ENCODE assay signal across 12 cellular contexts in genomic region chr14:75084513-75084912, GRCh38. TPM values are rescaled to one million over a fixed set of nuclear protein-coding genes. Genes with fewer than 3 reads are reported as not detected.
DNase-seq lines count a peak whose midpoint lies in the region; ATAC-seq and TF ChIP-seq lines count a peak whose summit lies in the region.
"Had no signal": no experiment of that assay in that cellular context is flagged by ENCODE, and none has a peak within 500 bp of the region (broad histone marks: within the 10 kb centered on the region; RNA-seq: fewer than 3 reads in every experiment).

No MANE protein-coding gene starts in this region.

- no peaks in the 10 kb centered on the region for H3K79me2 ChIP-seq in OCI-LY7 (ENCODE audit: insufficient read depth, low read depth, low read length)

- in situ Hi-C loops in gastrocnemius medialis (cut with MboI; ENCODE audit: low sequenced_read_pairs in 4 of 4): loop anchor here (10.0 to 25.0 kb wide), 2 partner anchors 147 to 170 kb away; no protein-coding TSS in a partner anchor

- TF ChIP-seq CTCF in OCI-LY7 (conservative IDR thresholded peaks at IDR 0.05; ENCODE audit: low read length) (peak; percentile 36; the same call in 1 of the 2 replicates), esophagus squamous epithelium (IDR thresholded peaks at IDR 0.05) (peak in 5 of 6 experiments; percentile 29 to 64 (median 34)), gastrocnemius medialis (IDR thresholded peaks at IDR 0.05 in 4 of 5, conservative IDR thresholded peaks at IDR 0.05 in 1 of 5) (peak in 3 of 5 experiments; percentile 11 to 31 (median 19))

- H3K9me2 ChIP-seq in OCI-LY7 (ENCODE audit: insufficient read depth, low read length): no peaks in the 10 kb centered on the region

- no peaks in the 10 kb centered on the region for H3K9me3 ChIP-seq in OCI-LY7 (ENCODE audit: low read length)
- H3K9me3 ChIP-seq in esophagus squamous epithelium: no peaks in the 10 kb centered on the region
- no peaks in the 10 kb centered on the region for H3K9me3 ChIP-seq in gastrocnemius medialis
- no peaks in the 10 kb centered on the region for H3K9me3 ChIP-seq in aorta (ENCODE audit: control insufficient read depth, low read length)

- no peak overlapping the region for H3K4me3 ChIP-seq in OCI-LY7 (ENCODE audit: low read depth, low read length, poor library complexity, severe bottlenecking)
- H3K4me3 ChIP-seq in esophagus squamous epithelium: no peak overlapping the region
- no peak overlapping the region for H3K4me3 ChIP-seq in gastrocnemius medialis
- H3K4me3 ChIP-seq in aorta (ENCODE audit: low read length in 2 of 2): no peak overlapping the region

- no peaks in the 10 kb centered on the region for H3K4me1 ChIP-seq in OCI-LY7 (ENCODE audit: insufficient read depth, low read length, poor library complexity, severe bottlenecking)
- H3K4me1 ChIP-seq in esophagus squamous epithelium: peaks cover 6 to 59% (median 13%) of the 10 kb centered on the region in 3 donors
- peaks cover 0 to 19% of the 10 kb centered on the region in 2 donors for H3K4me1 ChIP-seq in gastrocnemius medialis
- H3K4me1 ChIP-seq in aorta (ENCODE audit: control insufficient read depth in 1 of 2, insufficient read depth in 2 of 2, low read length in 2 of 2): no peaks in the 10 kb centered on the region

- no TSS peak for BruUV-seq in OCI-LY7 (replicated peaks; lab: Mats Ljungman, UMichigan)

- CTCF ChIA-PET in OCI-LY7 (lab: Charles Lee; ENCODE audit: unreplicated experiment): no interaction called here

- DNase-seq in NCI-H748 (lab: John Stamatoyannopoulos, UW; ENCODE audit: unreplicated experiment): peak; percentile 9
- no peak for DNase-seq in NCI-H748 treated with DMSO at 0.1 percent for 48 hours (lab: John Stamatoyannopoulos, UW)
- DNase-seq in OCI-LY7 (ENCODE audit: low spot score): no peak
- DNase-seq in esophagus squamous epithelium (lab: John Stamatoyannopoulos, UW): no peak
- no peak for DNase-seq in gastrocnemius medialis
- no peak for DNase-seq in NK-92 (lab: John Stamatoyannopoulos, UW; ENCODE audit: unreplicated experiment)
- no peak for DNase-seq in aorta
- DNase-seq: activated CD8-positive, alpha-beta memory T cell treated with anti-CD3 and anti-CD28 coated beads for 24 hours; natural killer cell; NCI-H510A; stimulated activated naive CD4-positive, alpha-beta T cell treated with Interleukin-2 at 50 U/mL for 16 hours had no signal

- intact Hi-C loops in OCI-LY7 (cut with micrococcal nuclease; ENCODE audit: unreplicated experiment): no loop called here
- intact Hi-C loops in esophagus squamous epithelium (cut with DNase I): loop anchor here (5.0 to 10.0 kb wide), 3 partner anchors 80 to 170 kb away; partner anchors contain the start of gene EIF2B2
- intact Hi-C loops in gastrocnemius medialis (cut with DNase I; ENCODE audit: low total_unique reads): loop anchor here (1.0 kb wide), 1 partner anchor 138 kb away; no protein-coding TSS in a partner anchor
- intact Hi-C loops in aorta (cut with DNase I): no loop called here

- H3K36me3 ChIP-seq in OCI-LY7 (ENCODE audit: insufficient read depth, low read length) (peaks cover 74% of the 10 kb centered on the region), esophagus squamous epithelium (peaks cover 3 to 76% (median 45%) of the 10 kb centered on the region in 3 donors), gastrocnemius medialis (peaks cover 0 to 53% of the 10 kb centered on the region in 2 donors), aorta (ENCODE audit: control insufficient read depth in 1 of 2, insufficient read depth in 2 of 2, low read length in 1 of 2) (peaks cover 0 to 7% of the 10 kb centered on the region in 2 donors)

- TF ChIP-seq POLR2A in esophagus squamous epithelium (IDR thresholded peaks at IDR 0.05) (no peak), gastrocnemius medialis (IDR thresholded peaks at IDR 0.05) (no peak)

- 30 to 48% methylated on average over 5 of the region's 5 CpGs for WGBS in esophagus squamous epithelium, 2 donors
- 40 to 42% methylated on average over 5 of the region's 5 CpGs for WGBS in aorta, 2 donors

- H4K20me1 ChIP-seq in OCI-LY7 (ENCODE audit: insufficient read depth, low read length): no peaks in the 10 kb centered on the region

- no peak overlapping the region for H3K4me2 ChIP-seq in OCI-LY7 (ENCODE audit: low read length)

- H3K27ac ChIP-seq in OCI-LY7 (ENCODE audit: low read depth, low read length, poor library complexity, severe bottlenecking): no peak overlapping the region
- peak overlapping the region in 2 of 4 donors; percentile 40 to 55 for H3K27ac ChIP-seq in esophagus squamous epithelium
- peak overlapping the region in 3 of 4 donors; percentile 20 to 44 (median 41) for H3K27ac ChIP-seq in gastrocnemius medialis
- H3K27ac ChIP-seq in aorta (ENCODE audit: low read depth in 1 of 2, low read length in 2 of 2): no peak overlapping the region

- peak in 1 of 2 donors; percentile 76 for ATAC-seq in gastrocnemius medialis
- no peak for ATAC-seq in aorta (ENCODE audit: low FRiP score)
- no peak for ATAC-seq in HG03460 (IDR thresholded peaks at IDR 0.05; ENCODE audit: unreplicated experiment)
- ATAC-seq: natural killer cell had no signal

- POLR2A ChIA-PET in OCI-LY7 (lab: Charles Lee): no interaction called here

- no peak overlapping the region for H2AFZ ChIP-seq in OCI-LY7 (ENCODE audit: low read length)

- H3K27me3 ChIP-seq in esophagus squamous epithelium: no peaks in the 10 kb centered on the region
- H3K27me3 ChIP-seq in gastrocnemius medialis: no peaks in the 10 kb centered on the region
- no peaks in the 10 kb centered on the region for H3K27me3 ChIP-seq in aorta (ENCODE audit: control insufficient read depth in 1 of 2, insufficient read depth in 2 of 2, low read length in 1 of 2)

RNA-seq across cellular contexts. Expression of gene ZC2HC1C, which starts 15.1 kb away (rescaled TPM):
- 3.2 and 3.4 TPM in 2 replicates for total RNA-seq in OCI-LY7 (2014; rRNA removed; shearing (Covaris generic))
- total RNA-seq in OCI-LY7 (2022): 1.2 and 3.7 TPM in 2 replicates
- total RNA-seq in esophagus squamous epithelium: 1 to 10 TPM in 3 of 4 donors, under 1 TPM in 1; 0.64 to 5.0 (median 2.2) TPM
- 10 to 100 TPM in 1 of 4 donors, 1 to 10 TPM in 3; 5.3 to 13.1 (median 7.3) TPM for total RNA-seq in gastrocnemius medialis
- 1 to 10 TPM; 1.8 to 2.0 TPM for total RNA-seq in aorta
- polyA plus RNA-seq in aorta: 1 to 10 TPM; 3.1 to 8.0 TPM

RNA-seq across cellular contexts. Expression of gene ACYP1, which starts 20.7 kb away (rescaled TPM):
- 97.5 and 121 TPM in 2 replicates for total RNA-seq in OCI-LY7 (2014; rRNA removed; shearing (Covaris generic))
- total RNA-seq in OCI-LY7 (2022): 65.0 and 80.9 TPM in 2 replicates
- total RNA-seq in esophagus squamous epithelium: 10 to 100 TPM; 11.0 to 28.0 (median 15.4) TPM
- 10 to 100 TPM; 12.8 to 41.2 (median 22.9) TPM for total RNA-seq in gastrocnemius medialis
- total RNA-seq in aorta: 10 to 100 TPM; 10.5 to 23.9 TPM
- 10 to 100 TPM; 11.3 to 21.6 TPM for polyA plus RNA-seq in aorta

RNA-seq across cellular contexts. Expression of gene MLH3, which starts 33.2 kb away (rescaled TPM):
- total RNA-seq in OCI-LY7 (2014; rRNA removed; shearing (Covaris generic)): 5.1 and 6.6 TPM in 2 replicates
- total RNA-seq in OCI-LY7 (2022) (6.1 and 6.7 TPM in 2 replicates), esophagus squamous epithelium (10 to 100 TPM in 3 of 4 donors, 1 to 10 TPM in 1; 8.4 to 39.7 (median 11.0) TPM), gastrocnemius medialis (10 to 100 TPM; 10.4 to 21.7 (median 17.4) TPM), aorta (10 to 100 TPM; 26.7 to 43.6 TPM)
- polyA plus RNA-seq in aorta: 10 to 100 TPM in 1 of 2 donors, 1 to 10 TPM in 1; 7.3 to 18.5 TPM

RNA-seq across cellular contexts. Expression of gene NEK9, which starts 42.3 kb away (rescaled TPM):
- total RNA-seq in OCI-LY7 (2014; rRNA removed; shearing (Covaris generic)): 58.3 and 65.8 TPM in 2 replicates
- total RNA-seq in OCI-LY7 (2022) (82.6 and 86.4 TPM in 2 replicates), esophagus squamous epithelium (10 to 100 TPM; 16.6 to 37.2 (median 17.8) TPM), gastrocnemius medialis (10 to 100 TPM; 36.3 to 93.2 (median 42.6) TPM), aorta (100 to 1,000 TPM in 1 of 2 donors, 10 to 100 TPM in 1; 75.9 to 104 TPM)
- polyA plus RNA-seq in aorta: 10 to 100 TPM; 19.5 to 47.7 TPM

Comparison
In these comparisons a context has a peak if more than half of its experiments do, and no peak if none do; other contexts are left out.
1. H3K27ac ChIP-seq: peak in gastrocnemius medialis (3 of 4); none in OCI-LY7 (single experiment) and aorta (0 of 2).
2. intact Hi-C loops: an anchor here in esophagus squamous epithelium (5.0 to 10.0 kb wide) and gastrocnemius medialis (1.0 kb wide); none called in OCI-LY7 and aorta.
3. Peak in every context shown above with its lines, with median percentiles within 50 percentile points of each other: CTCF ChIP-seq.